22 cellular contexts compared by ENCODE assay signal in genomic region chr13:85137516-85137915, GRCh38.
"Had no signal": no experiment of that assay in that cellular context is flagged by ENCODE, and none has a peak within 500 bp of the region (broad histone marks: within the 10 kb centered on the region; RNA-seq: fewer than 3 reads in every experiment).

No MANE protein-coding gene starts in this region.

- H3K9me3 ChIP-seq: body of pancreas, colonic mucosa, gastrocnemius medialis, left ventricle myocardium inferior, prostate gland, tibial artery had no signal

- DNase-seq: activated B cell treated with CpG ODN at 0.5 μM for 24 hours; activated CD4-positive, alpha-beta memory T cell treated with anti-CD3 and anti-CD28 coated beads for 36 hours; activated CD4-positive, alpha-beta T cell treated with anti-CD3 and anti-CD28 coated beads for 4 hours; activated naive CD8-positive, alpha-beta T cell treated with anti-CD3 and anti-CD28 coated beads for 36 hours; activated T-cell treated with anti-CD3 and anti-CD28 coated beads for 4 hours; body of pancreas; colonic mucosa; endodermal cell; erythroblast; gastrocnemius medialis; head of caudate nucleus; kidney glomerular epithelial cell; left ventricle myocardium inferior; right cardiac atrium; stimulated activated CD4-positive, alpha-beta T cell treated with anti-CD3 and anti-CD28 coated beads, Interleukin-2, amount 100 ng/mL, for 24 hours; stimulated activated naive CD8-positive, alpha-beta T cell treated with anti-CD3 and anti-CD28 coated beads, Interleukin-15, Interleukin-2, amounts not matched to agents 100 U/mL and 50 U/mL, for 24 hours; substantia nigra; T-helper 9 cell; tibial artery had no signal

- H3K4me1 ChIP-seq: body of pancreas, colonic mucosa, gastrocnemius medialis, left ventricle myocardium inferior, prostate gland, tibial artery had no signal

- H2AFZ ChIP-seq: neural progenitor cell had no signal

- H3K27me3 ChIP-seq: body of pancreas, colonic mucosa, gastrocnemius medialis, neural progenitor cell, tibial artery had no signal

- H3K27ac ChIP-seq: body of pancreas, colonic mucosa, gastrocnemius medialis, left ventricle myocardium inferior, neural progenitor cell, prostate gland, tibial artery had no signal

- FAIRE-seq: urothelium cell line had no signal

- H3K9ac ChIP-seq: neural progenitor cell had no signal

- H3K4me2 ChIP-seq: neural progenitor cell had no signal

- H3K36me3 ChIP-seq: colonic mucosa, gastrocnemius medialis, left ventricle myocardium inferior, neural progenitor cell, prostate gland, tibial artery had no signal

- H3K4me3 ChIP-seq: body of pancreas, colonic mucosa, gastrocnemius medialis, left ventricle myocardium inferior, neural progenitor cell, prostate gland, tibial artery had no signal
